12 cellular contexts compared by ENCODE assay signal in genomic region chr7:99340659-99341058, GRCh38.
"Had no signal": no experiment of that assay in that cellular context is flagged by ENCODE, and none has a peak within 500 bp of the region (broad histone marks: within the 10 kb centered on the region; RNA-seq: fewer than 3 reads in every experiment).

No MANE protein-coding gene starts in this region.

- DNase-seq: activated CD4-positive, alpha-beta T cell treated with anti-CD3 and anti-CD28 coated beads, Interleukin-2, amount 50 U/mL, for 4 hours; activated gamma-delta T cell treated with Interleukin-2 at 50 U/mL for 16 hours; activated T-cell treated with anti-CD3 and anti-CD28 coated beads for 4 hours; amygdala; effector memory CD8-positive, alpha-beta T cell; esophagus squamous epithelium; hypothalamus; midbrain; stimulated activated naive B cell treated with anti-CD40 and anti-IgM and Interleukin-4, amounts not matched to agents 10 μg/mL and 1 μg/mL and 100 μg/mL, for 72 hours; SW 1271; trophoblast cell; WERI-Rb-1 had no signal
